ENCODE assay signal across 13 cellular contexts in genomic region chr7:95213809-95214492, GRCh38.
DNase-seq lines count a peak whose midpoint lies in the region; ATAC-seq and TF ChIP-seq lines count a peak whose summit lies in the region.
"Had no signal": no experiment of that assay in that cellular context is flagged by ENCODE, and none has a peak within 500 bp of the region (broad histone marks: within the 10 kb centered on the region; RNA-seq: fewer than 3 reads in every experiment).

No MANE protein-coding gene starts in this region.

- ATAC-seq in thoracic aorta (ENCODE audit: insufficient number of reproducible peaks, low FRiP score, low read depth) = peak; percentile 43

- no peak overlapping the region for H3K4me3 Mint-ChIP-seq in activated CD4-positive, alpha-beta T cell treated with anti-CD3 and anti-CD28 coated beads, Interleukin-2, amount 10 ng/mL, durations not matched to agents 24 days and 14 days

- H3K27ac ChIP-seq in dorsolateral prefrontal cortex = peak overlapping the region in 47 of 59 donors; percentile 1 to 80 (median 45)
- peak overlapping the region; percentile 10 to 50 for H3K27ac ChIP-seq in thoracic aorta

- H3K9me3 Mint-ChIP-seq in activated CD4-positive, alpha-beta T cell treated with anti-CD3 and anti-CD28 coated beads, Interleukin-2, amount 10 ng/mL, durations not matched to agents 24 days and 14 days = no peaks in the 10 kb centered on the region

- TF ChIP-seq CTCF in dorsolateral prefrontal cortex (IDR thresholded peaks at IDR 0.05 in 54 of 56, conservative IDR thresholded peaks at IDR 0.05 in 2 of 56; ENCODE audit: low read depth in 1 of 56, partially characterized antibody in 56 of 56) (no peak), thoracic aorta (IDR thresholded peaks at IDR 0.05) (no peak)

- no peaks in the 10 kb centered on the region for H3K4me1 Mint-ChIP-seq in activated CD4-positive, alpha-beta T cell treated with anti-CD3 and anti-CD28 coated beads, Interleukin-2, amount 10 ng/mL, durations not matched to agents 24 days and 14 days

- H3K36me3 Mint-ChIP-seq in activated CD4-positive, alpha-beta T cell treated with anti-CD3 and anti-CD28 coated beads, Interleukin-2, amount 10 ng/mL, durations not matched to agents 24 days and 14 days (ENCODE audit: low read depth) = no peaks in the 10 kb centered on the region

- peaks cover 0 to 3% of the 10 kb centered on the region in 2 donors for H3K4me1 ChIP-seq in thoracic aorta (ENCODE audit: control insufficient read depth in 1 of 2, low read depth in 2 of 2)

- no peaks in the 10 kb centered on the region for H3K27me3 Mint-ChIP-seq in activated CD4-positive, alpha-beta T cell treated with anti-CD3 and anti-CD28 coated beads, Interleukin-2, amount 10 ng/mL, durations not matched to agents 24 days and 14 days

- no peaks in the 10 kb centered on the region for H3K9me3 ChIP-seq in thoracic aorta

- intact Hi-C loops in dorsolateral prefrontal cortex (cut with DNase I) = loop anchor here in 1 of 2 donors (5.0 kb wide), 1 partner anchor 557 kb away; the partner anchor contains the start of gene SGCE
- intact Hi-C loops in activated CD4-positive, alpha-beta T cell treated with anti-CD3 and anti-CD28 coated beads, Interleukin-2, amount 10 ng/mL, durations not matched to agents 24 days and 14 days (cut with micrococcal nuclease) = no loop called here

- H3K36me3 ChIP-seq in thoracic aorta = no peaks in the 10 kb centered on the region

- DNase-seq in NCI-H226 (peak; percentile 2), dorsolateral prefrontal cortex (peak in 7 of 10 donors; percentile 28 to 68 (median 45)), middle frontal gyrus (ENCODE audit: extremely low spot score, low spot score) (peak; percentile 38), thoracic aorta (ENCODE audit: low spot score) (peak; percentile 64), NCI-H1105 (lab: John Stamatoyannopoulos, UW) (no peak), NOMO-1 (lab: John Stamatoyannopoulos, UW; ENCODE audit: unreplicated experiment in 2 of 2) (no peak), HUDEP-2 (lab: John Stamatoyannopoulos, UW; ENCODE audit: unreplicated experiment in 76 of 76) (no peak)
- no peak for DNase-seq in activated CD4-positive, alpha-beta T cell treated with anti-CD3 and anti-CD28 coated beads, Interleukin-2, amount 10 ng/mL, durations not matched to agents 24 days and 14 days
- DNase-seq: activated CD8-positive, alpha-beta memory T cell treated with anti-CD3 and anti-CD28 coated beads, Interleukin-2, amount 50 U/mL, for 4 hours; central memory CD4-positive, alpha-beta T cell; Kasumi-1; NCI-H748 treated with DMSO at 0.1 percent for 48 hours; stimulated activated CD4-positive, alpha-beta T cell treated with anti-CD3 and anti-CD28 coated beads, Interleukin-4, amount 100 ng/mL, for 1 hour had no signal

- no peak overlapping the region for H3K27ac Mint-ChIP-seq in activated CD4-positive, alpha-beta T cell treated with anti-CD3 and anti-CD28 coated beads, Interleukin-2, amount 10 ng/mL, durations not matched to agents 24 days and 14 days

- H3K4me3 ChIP-seq in dorsolateral prefrontal cortex (peak overlapping the region in 22 of 59 donors; percentile 2 to 43 (median 18)), thoracic aorta (peak overlapping the region; percentile 28)

- H3K27me3 ChIP-seq in dorsolateral prefrontal cortex (no peaks in the 10 kb centered on the region), thoracic aorta (replicated peaks; ENCODE audit: insufficient read depth) (no peaks in the 10 kb centered on the region)

Comparison
In these comparisons a context has a peak if more than half of its experiments do, and no peak if none do; other contexts are left out.
1. DNase-seq: peak in NCI-H226 (single experiment), dorsolateral prefrontal cortex (7 of 10), middle frontal gyrus (single experiment) and thoracic aorta (single experiment); none in activated CD4-positive, alpha-beta T cell treated with anti-CD3 and anti-CD28 coated beads, Interleukin-2, amount 10 ng/mL, durations not matched to agents 24 days and 14 days (single experiment), NCI-H1105 (single experiment), NOMO-1 (0 of 2) and HUDEP-2 (0 of 76).